ENCODE assay signal across 12 cellular contexts in genomic region chr16:47732122-47732805, GRCh38.
DNase-seq lines count a peak whose midpoint lies in the region; FAIRE-seq and TF ChIP-seq lines count a peak whose summit lies in the region.
"Had no signal": no experiment of that assay in that cellular context is flagged by ENCODE, and none has a peak within 500 bp of the region (broad histone marks: within the 10 kb centered on the region; RNA-seq: fewer than 3 reads in every experiment).

No MANE protein-coding gene starts in this region.

- no peaks in the 10 kb centered on the region for H3K9me2 ChIP-seq in OCI-LY7 (ENCODE audit: insufficient read depth, low read length)

- H3K4me3 ChIP-seq in Jurkat, Clone E6-1 (ENCODE audit: low read length) = no peak overlapping the region
- H3K4me3 ChIP-seq in keratinocyte (ENCODE audit: control insufficient read depth in 2 of 3, extremely low read depth in 1 of 3, insufficient read depth in 2 of 3, low read depth in 1 of 3, low read length in 3 of 3) = peak overlapping the region in 1 of 3 experiments; percentile 15
- H3K4me3 ChIP-seq in CD8-positive, alpha-beta memory T cell (ENCODE audit: low read length) = no peak overlapping the region
- no peak overlapping the region for H3K4me3 ChIP-seq in OCI-LY7 (ENCODE audit: low read depth, low read length, poor library complexity, severe bottlenecking)
- H3K4me3 ChIP-seq: gastrocnemius medialis had no signal

- CTCF ChIA-PET in CD8-positive, alpha-beta memory T cell (lab: Charles Lee) = no interaction called here
- CTCF ChIA-PET in OCI-LY7 (lab: Charles Lee; ENCODE audit: unreplicated experiment) = no interaction called here

- H3K4me1 ChIP-seq in keratinocyte (ENCODE audit: control insufficient read depth, extremely low read depth, insufficient read depth, low read length) (peaks cover 22% of the 10 kb centered on the region), OCI-LY7 (ENCODE audit: insufficient read depth, low read length, poor library complexity, severe bottlenecking) (peaks cover 11% of the 10 kb centered on the region)
- H3K4me1 ChIP-seq in CD8-positive, alpha-beta memory T cell (ENCODE audit: insufficient read depth, low read length) = no peaks in the 10 kb centered on the region
- H3K4me1 ChIP-seq: gastrocnemius medialis had no signal

- peak overlapping the region; percentile 47 for H3K4me3 Mint-ChIP-seq in activated T-helper 1 cell treated with anti-CD3 and anti-CD28 coated beads, Interleukin-12 subunit alpha, Interleukin-12 subunit beta, Interleukin-2, Interleukin-4 antibody, amounts not matched to agents 30 ng/mL and 10 ng/mL and 1 ng/mL, durations not matched to agents 14 hours and 24 hours and 36 hours
- H3K4me3 Mint-ChIP-seq in CD8-positive, alpha-beta memory T cell = no peak overlapping the region
- H3K4me3 Mint-ChIP-seq: neural crest cell had no signal

- H3K4me1 Mint-ChIP-seq in activated T-helper 1 cell treated with anti-CD3 and anti-CD28 coated beads, Interleukin-12 subunit alpha, Interleukin-12 subunit beta, Interleukin-2, Interleukin-4 antibody, amounts not matched to agents 30 ng/mL and 10 ng/mL and 1 ng/mL, durations not matched to agents 14 hours and 24 hours and 36 hours (ENCODE audit: low read depth) = peaks cover 21% of the 10 kb centered on the region
- peaks cover 0 to 7% (median 6%) of the 10 kb centered on the region in 3 donors for H3K4me1 Mint-ChIP-seq in CD8-positive, alpha-beta memory T cell

- BruUV-seq in OCI-LY7 (replicated peaks; lab: Mats Ljungman, UMichigan) = no TSS peak

- intact Hi-C loops in activated T-helper 1 cell treated with anti-CD3 and anti-CD28 coated beads, Interleukin-12 subunit alpha, Interleukin-12 subunit beta, Interleukin-2, Interleukin-4 antibody, amounts not matched to agents 30 ng/mL and 10 ng/mL and 1 ng/mL, durations not matched to agents 14 hours and 24 hours and 36 hours (cut with micrococcal nuclease) = loop anchor here (1.0 to 10.0 kb wide), 6 partner anchors 19 to 587 kb away; partner anchors contain the start of genes ITFG1, NETO2 and PHKB
- intact Hi-C loops in OCI-LY7 (cut with micrococcal nuclease; ENCODE audit: unreplicated experiment) = no loop called here

- DNase-seq in COLO829 (ENCODE audit: low spot score) (peak; percentile 2), keratinocyte (ENCODE audit: low read depth, low spot score) (peak; percentile 72), NCI-H2029 treated with DMSO at 0.1 percent for 48 hours (lab: John Stamatoyannopoulos, UW) (no peak), HUDEP-2 (lab: John Stamatoyannopoulos, UW; ENCODE audit: unreplicated experiment in 76 of 76) (no peak), OCI-LY7 (ENCODE audit: low spot score) (no peak)
- DNase-seq in Jurkat, Clone E6-1 (ENCODE audit: low read depth, low spot score) = peak; percentile 7
- no peak for DNase-seq in activated T-helper 1 cell treated with anti-CD3 and anti-CD28 coated beads, Interleukin-12 subunit alpha, Interleukin-12 subunit beta, Interleukin-2, Interleukin-4 antibody, amounts not matched to agents 30 ng/mL and 10 ng/mL and 1 ng/mL, durations not matched to agents 14 hours and 24 hours and 36 hours (ENCODE audit: low spot score)
- no peak for DNase-seq in CD8-positive, alpha-beta memory T cell
- DNase-seq: gastrocnemius medialis, RPMI8226 had no signal

- H3K9me1 ChIP-seq in keratinocyte (ENCODE audit: control insufficient read depth, extremely low read depth, insufficient read depth, low read length) = no peaks in the 10 kb centered on the region

- H3K27me3 Mint-ChIP-seq in activated T-helper 1 cell treated with anti-CD3 and anti-CD28 coated beads, Interleukin-12 subunit alpha, Interleukin-12 subunit beta, Interleukin-2, Interleukin-4 antibody, amounts not matched to agents 30 ng/mL and 10 ng/mL and 1 ng/mL, durations not matched to agents 14 hours and 24 hours and 36 hours (ENCODE audit: insufficient read depth) = no peaks in the 10 kb centered on the region
- H3K27me3 Mint-ChIP-seq in CD8-positive, alpha-beta memory T cell = peaks cover 0 to 4% of the 10 kb centered on the region in 2 donors

- H3K27ac Mint-ChIP-seq in activated T-helper 1 cell treated with anti-CD3 and anti-CD28 coated beads, Interleukin-12 subunit alpha, Interleukin-12 subunit beta, Interleukin-2, Interleukin-4 antibody, amounts not matched to agents 30 ng/mL and 10 ng/mL and 1 ng/mL, durations not matched to agents 14 hours and 24 hours and 36 hours = peak overlapping the region; percentile 87
- peak overlapping the region in 1 of 8 donors; percentile 24 for H3K27ac Mint-ChIP-seq in CD8-positive, alpha-beta memory T cell

- FAIRE-seq in keratinocyte (lab: Jason Lieb, UNC) = peak; percentile 88
- FAIRE-seq: HTR-8/SVneo had no signal

- H3K36me3 ChIP-seq in keratinocyte (ENCODE audit: control insufficient read depth in 2 of 2, extremely low read depth in 1 of 2, insufficient read depth in 2 of 2, low read length in 2 of 2) (no peaks in the 10 kb centered on the region), OCI-LY7 (ENCODE audit: insufficient read depth, low read length) (no peaks in the 10 kb centered on the region)
- no peaks in the 10 kb centered on the region for H3K36me3 ChIP-seq in CD8-positive, alpha-beta memory T cell (ENCODE audit: insufficient read depth, low read length)
- H3K36me3 ChIP-seq: gastrocnemius medialis had no signal

- dilution Hi-C loops in keratinocyte (cut with MboI; ENCODE audit: extremely low pct_ligation_motif_present, low sequenced_read_pairs) = no loop called here

- H3K9me3 ChIP-seq in keratinocyte (ENCODE audit: control insufficient read depth, low read depth, low read length) = no peaks in the 10 kb centered on the region
- no peaks in the 10 kb centered on the region for H3K9me3 ChIP-seq in CD8-positive, alpha-beta memory T cell (ENCODE audit: low read length)
- no peaks in the 10 kb centered on the region for H3K9me3 ChIP-seq in OCI-LY7 (ENCODE audit: low read length)
- H3K9me3 ChIP-seq: gastrocnemius medialis had no signal

- H3K36me3 Mint-ChIP-seq in activated T-helper 1 cell treated with anti-CD3 and anti-CD28 coated beads, Interleukin-12 subunit alpha, Interleukin-12 subunit beta, Interleukin-2, Interleukin-4 antibody, amounts not matched to agents 30 ng/mL and 10 ng/mL and 1 ng/mL, durations not matched to agents 14 hours and 24 hours and 36 hours (ENCODE audit: low read depth) = no peaks in the 10 kb centered on the region
- no peaks in the 10 kb centered on the region for H3K36me3 Mint-ChIP-seq in CD8-positive, alpha-beta memory T cell

- no peaks in the 10 kb centered on the region for H3K9me3 Mint-ChIP-seq in activated T-helper 1 cell treated with anti-CD3 and anti-CD28 coated beads, Interleukin-12 subunit alpha, Interleukin-12 subunit beta, Interleukin-2, Interleukin-4 antibody, amounts not matched to agents 30 ng/mL and 10 ng/mL and 1 ng/mL, durations not matched to agents 14 hours and 24 hours and 36 hours
- H3K9me3 Mint-ChIP-seq in CD8-positive, alpha-beta memory T cell = no peaks in the 10 kb centered on the region

- H3K27me3 ChIP-seq in keratinocyte (ENCODE audit: control insufficient read depth, extremely low read depth, insufficient read depth, low read length) = no peaks in the 10 kb centered on the region
- no peaks in the 10 kb centered on the region for H3K27me3 ChIP-seq in CD8-positive, alpha-beta memory T cell (ENCODE audit: insufficient read depth, low read length, poor library complexity, severe bottlenecking)
- H3K27me3 ChIP-seq: gastrocnemius medialis had no signal

- peak overlapping the region; percentile 21 for H3K27ac ChIP-seq in keratinocyte (ENCODE audit: control insufficient read depth, insufficient read depth, low read length)
- H3K27ac ChIP-seq in CD8-positive, alpha-beta memory T cell (ENCODE audit: low read depth, low read length) = no peak overlapping the region
- no peak overlapping the region for H3K27ac ChIP-seq in OCI-LY7 (ENCODE audit: low read depth, low read length, poor library complexity, severe bottlenecking)
- H3K27ac ChIP-seq: gastrocnemius medialis had no signal

- POLR2A ChIA-PET in CD8-positive, alpha-beta memory T cell (lab: Charles Lee) = no interaction called here
- POLR2A ChIA-PET in OCI-LY7 (lab: Charles Lee) = interaction anchor here (0.6 to 1.9 kb wide), 2 partner anchors 10 to 757 kb away, joined by 3 to 5 read pairs; no protein-coding TSS in a partner anchor

- H4K20me1 ChIP-seq in keratinocyte (ENCODE audit: control insufficient read depth, extremely low read depth, insufficient read depth, low read length) (no peaks in the 10 kb centered on the region), OCI-LY7 (ENCODE audit: insufficient read depth, low read length) (no peaks in the 10 kb centered on the region)

- H3K4me2 ChIP-seq in keratinocyte (ENCODE audit: control insufficient read depth, extremely low read depth, insufficient read depth, low read depth, low read length) (peak overlapping the region; percentile 63), OCI-LY7 (ENCODE audit: low read length) (no peak overlapping the region)

- no peak overlapping the region for H3K9ac ChIP-seq in keratinocyte (ENCODE audit: control insufficient read depth, extremely low read depth, insufficient read depth, low read length)

- no peak overlapping the region for H2AFZ ChIP-seq in keratinocyte (ENCODE audit: control insufficient read depth, low read length)
- no peak overlapping the region for H2AFZ ChIP-seq in OCI-LY7 (ENCODE audit: low read length)

- no peak for TF ChIP-seq CTCF in keratinocyte (optimal IDR thresholded peaks at IDR 0.05 in 1 of 3, IDR thresholded peaks at IDR 0.05 in 1 of 3, conservative IDR thresholded peaks at IDR 0.05 in 1 of 3; ENCODE audit: extremely low read depth in 1 of 3, insufficient read depth in 2 of 3, low read length in 3 of 3)
- TF ChIP-seq CTCF in OCI-LY7 (conservative IDR thresholded peaks at IDR 0.05; ENCODE audit: low read length) = no peak

- no peaks in the 10 kb centered on the region for H3K79me2 ChIP-seq in keratinocyte (ENCODE audit: control insufficient read depth, insufficient read depth, low read length)
- H3K79me2 ChIP-seq in OCI-LY7 (ENCODE audit: insufficient read depth, low read depth, low read length) = no peaks in the 10 kb centered on the region

Comparison
In these comparisons a context has a peak if more than half of its experiments do, and no peak if none do; other contexts are left out.
1. DNase-seq: peak in COLO829 (single experiment), Jurkat, Clone E6-1 (single experiment) and keratinocyte (single experiment); none in activated T-helper 1 cell treated with anti-CD3 and anti-CD28 coated beads, Interleukin-12 subunit alpha, Interleukin-12 subunit beta, Interleukin-2, Interleukin-4 antibody, amounts not matched to agents 30 ng/mL and 10 ng/mL and 1 ng/mL, durations not matched to agents 14 hours and 24 hours and 36 hours (single experiment), NCI-H2029 treated with DMSO at 0.1 percent for 48 hours (single experiment), CD8-positive, alpha-beta memory T cell (0 of 5), HUDEP-2 (0 of 76) and OCI-LY7 (single experiment).